ENCODE assay signal across 14 cellular contexts in genomic region chr3:18808423-18808822, GRCh38.
"Had no signal": no experiment of that assay in that cellular context is flagged by ENCODE, and none has a peak within 500 bp of the region (broad histone marks: within the 10 kb centered on the region; RNA-seq: fewer than 3 reads in every experiment).

No MANE protein-coding gene starts in this region.

- H3K27ac Mint-ChIP-seq: naive B cell had no signal

- H3K27ac ChIP-seq: ascending aorta, testis, upper lobe of right lung had no signal

- DNase-seq: activated CD4-positive, alpha-beta T cell treated with anti-CD3 and anti-CD28 coated beads for 48 hours; activated effector memory CD4-positive, alpha-beta T cell treated with anti-CD3 and anti-CD28 coated beads, Interleukin-2, amount 50 U/mL, for 16 hours; activated T-cell treated with anti-CD3 and anti-CD28 coated beads for 4 hours; left cardiac atrium; naive B cell; posterior cingulate gyrus; stimulated activated CD4-positive, alpha-beta T cell treated with anti-CD3 and anti-CD28 coated beads, Interleukin-2, amount 100 ng/mL, for 48 hours; stimulated activated naive CD4-positive, alpha-beta T cell treated with Interleukin-2 at 50 U/mL for 16 hours; T-helper 9 cell; testis; upper lobe of right lung had no signal

- H3K27me3 ChIP-seq: ascending aorta, testis, upper lobe of right lung had no signal

- H3K4me1 ChIP-seq: ascending aorta, testis, upper lobe of right lung had no signal

- ATAC-seq: left cardiac atrium, sciatic nerve, upper lobe of right lung had no signal

- H3K9me3 Mint-ChIP-seq: naive B cell had no signal

- H3K4me1 Mint-ChIP-seq: naive B cell had no signal

- H3K36me3 ChIP-seq: ascending aorta, upper lobe of right lung had no signal

- H3K4me3 ChIP-seq: ascending aorta, lung, testis, upper lobe of right lung had no signal

- H3K4me3 Mint-ChIP-seq: naive B cell had no signal

- H3K9me3 ChIP-seq: ascending aorta, testis, upper lobe of right lung had no signal
